Comparison of ENCODE assay signal across 1 cellular context in genomic region chr2:232523682-232524597, GRCh38.
TF ChIP-seq lines count a peak whose summit lies in the region.

No MANE protein-coding gene starts in this region.

TF ChIP-seq in HEK293, 187 proteins besides CTCF, POLR2A, EP300 and RAD21 (continued from another document):
- TF ChIP-seq ZBTB6 (tag by site-specific recombination; IDR thresholded peaks at IDR 0.05): peak; percentile 80
- TF ChIP-seq PATZ1 (tag by site-specific recombination; IDR thresholded peaks at IDR 0.05): peak; percentile 85
- TF ChIP-seq ZNF394 (tag by site-specific recombination; IDR thresholded peaks at IDR 0.05; ENCODE audit: borderline replicate concordance): peak; percentile 30; the same call in 1 of the 2 replicates
- 0 out of 2 replicates have a peak, but pooled peaks have one; percentile 9 for TF ChIP-seq PBX3 (CRISPR knock-in tag; IDR thresholded peaks at IDR 0.05)
- TF ChIP-seq ZNF561 (tag by site-specific recombination; IDR thresholded peaks at IDR 0.05; ENCODE audit: borderline replicate concordance): peak; percentile 75; the same call in 1 of the 2 replicates
- peak; percentile 18; the same call in 1 of the 2 replicates for TF ChIP-seq ZNF654 (tag by site-specific recombination; IDR thresholded peaks at IDR 0.05; ENCODE audit: low read depth)
- TF ChIP-seq ZBTB20 (tag by site-specific recombination; IDR thresholded peaks at IDR 0.05): peak; percentile 77; the same call in 1 of the 2 replicates
- TF ChIP-seq KLF9 (tag by site-specific recombination; IDR thresholded peaks at IDR 0.05; ENCODE audit: low read depth): no peak
- peak; percentile 55; the same call in 1 of the 2 replicates for TF ChIP-seq ZNF660 (tag by site-specific recombination; IDR thresholded peaks at IDR 0.05)
- TF ChIP-seq ZIC2 (tag by site-specific recombination; IDR thresholded peaks at IDR 0.05): 0 out of 2 replicates have a peak, but pooled peaks have one; percentile 45
- TF ChIP-seq ZNF2 (tag by site-specific recombination; IDR thresholded peaks at IDR 0.05): peak; percentile 91; the same call in 1 of the 2 replicates
- peak; percentile 44; the same call in 1 of the 2 replicates for TF ChIP-seq ZNF692 (tag by site-specific recombination; IDR thresholded peaks at IDR 0.05)
- TF ChIP-seq REPIN1 (tag by site-specific recombination; IDR thresholded peaks at IDR 0.05; ENCODE audit: low read depth): no peak
- no peak for TF ChIP-seq ZNF302 (tag by site-specific recombination; IDR thresholded peaks at IDR 0.05; ENCODE audit: low read depth)
- TF ChIP-seq ZNF600 (tag by site-specific recombination; IDR thresholded peaks at IDR 0.05): peak; percentile 96
- TF ChIP-seq ZNF26 (tag by site-specific recombination; IDR thresholded peaks at IDR 0.05): no peak
- TF ChIP-seq ZNF214 (tag by site-specific recombination; IDR thresholded peaks at IDR 0.05; ENCODE audit: borderline replicate concordance): no peak
- TF ChIP-seq ZBTB26 (tag by site-specific recombination; optimal IDR thresholded peaks at IDR 0.05): peak; percentile 79
- no peak for TF ChIP-seq ZNF610 (tag by site-specific recombination; IDR thresholded peaks at IDR 0.05; ENCODE audit: borderline replicate concordance)
- no peak for TF ChIP-seq ZNF239 (tag by site-specific recombination; IDR thresholded peaks at IDR 0.05)
- peak; percentile 54; the same call in 1 of the 2 replicates for TF ChIP-seq KLF8 (tag by site-specific recombination; IDR thresholded peaks at IDR 0.05)
- no peak for TF ChIP-seq ZNF677 (tag by site-specific recombination; IDR thresholded peaks at IDR 0.05)
- TF ChIP-seq KLF1 (tag by site-specific recombination; IDR thresholded peaks at IDR 0.05): peak; percentile 64
- TF ChIP-seq ZNF335 (tag by site-specific recombination; conservative IDR thresholded peaks at IDR 0.05): peak; percentile 87
- no peak for TF ChIP-seq ZNF48 (tag by site-specific recombination; IDR thresholded peaks at IDR 0.05)
- TF ChIP-seq ZNF112 (tag by site-specific recombination; IDR thresholded peaks at IDR 0.05): no peak
- 0 out of 2 replicates have a peak, but pooled peaks have one; percentile 22 for TF ChIP-seq ZFP37 (tag by site-specific recombination; IDR thresholded peaks at IDR 0.05)
- TF ChIP-seq EGR2 (tag by site-specific recombination; IDR thresholded peaks at IDR 0.05; ENCODE audit: low read depth): 0 out of 2 replicates have a peak, but pooled peaks have one; percentile 18
- TF ChIP-seq ZSCAN23 (tag by site-specific recombination; IDR thresholded peaks at IDR 0.05): no peak
